In genomic region chr4:119570401-119570800, GRCh38 we compare ENCODE assay signal across 15 cellular contexts. TPM values are rescaled to one million over a fixed set of nuclear protein-coding genes. Genes with fewer than 3 reads are reported as not detected.
DNase-seq lines count a peak whose midpoint lies in the region; ATAC-seq and TF ChIP-seq lines count a peak whose summit lies in the region.
"Had no signal": no experiment of that assay in that cellular context is flagged by ENCODE, and none has a peak within 500 bp of the region (broad histone marks: within the 10 kb centered on the region; RNA-seq: fewer than 3 reads in every experiment).

No MANE protein-coding gene starts in this region.

- H3K9me3 Mint-ChIP-seq in activated CD4-positive, alpha-beta T cell treated with anti-CD3 and anti-CD28 coated beads, Interleukin-2, amount 10 ng/mL, durations not matched to agents 24 days and 14 days, result peaks cover 5% of the 10 kb centered on the region

- intact Hi-C loops in activated CD4-positive, alpha-beta T cell treated with anti-CD3 and anti-CD28 coated beads, Interleukin-2, amount 10 ng/mL, durations not matched to agents 24 days and 14 days (cut with micrococcal nuclease), result no loop called here

- H3K4me3 ChIP-seq in astrocyte of the spinal cord (ENCODE audit: low read depth, low read length) (no peak overlapping the region), skeletal muscle satellite cell (ENCODE audit: low read length) (no peak overlapping the region)
- H3K4me3 ChIP-seq: SK-N-MC had no signal

- no peak overlapping the region for H3K4me3 Mint-ChIP-seq in activated CD4-positive, alpha-beta T cell treated with anti-CD3 and anti-CD28 coated beads, Interleukin-2, amount 10 ng/mL, durations not matched to agents 24 days and 14 days
- H3K4me3 Mint-ChIP-seq: activated CD4-positive, alpha-beta memory T cell treated with anti-CD3 and anti-CD28 coated beads for 36 hours; B cell; stimulated activated naive CD8-positive, alpha-beta T cell treated with anti-CD3 and anti-CD28 coated beads, Interleukin-15, Interleukin-2, amounts not matched to agents 100 ng/mL and 50 ng/mL, for 24 hours had no signal

- peak overlapping the region; percentile 17 for H3K4me2 ChIP-seq in skeletal muscle satellite cell (ENCODE audit: low read length)

- no peaks in the 10 kb centered on the region for H3K27me3 ChIP-seq in skeletal muscle satellite cell (ENCODE audit: control insufficient read depth, insufficient read depth, low read length)

- DNase-seq in GM03348 (ENCODE audit: low spot score) (peak; percentile 8), astrocyte of the spinal cord (ENCODE audit: low read depth, low spot score) (peak; percentile 30), hepatic stellate cell (ENCODE audit: low spot score) (peak; percentile 24), DMS79 treated with DMSO at 0.1 percent for 48 hours (lab: John Stamatoyannopoulos, UW) (no peak), NCI-H446 (lab: John Stamatoyannopoulos, UW) (no peak)
- no peak for DNase-seq in activated CD4-positive, alpha-beta T cell treated with anti-CD3 and anti-CD28 coated beads, Interleukin-2, amount 10 ng/mL, durations not matched to agents 24 days and 14 days
- DNase-seq: activated CD4-positive, alpha-beta memory T cell treated with anti-CD3 and anti-CD28 coated beads for 36 hours; NCI-H1694 treated with DMSO at 0.1 percent for 48 hours; NCI-H524; posterior cingulate gyrus had no signal

- no peak overlapping the region for H3K27ac Mint-ChIP-seq in activated CD4-positive, alpha-beta T cell treated with anti-CD3 and anti-CD28 coated beads, Interleukin-2, amount 10 ng/mL, durations not matched to agents 24 days and 14 days
- H3K27ac Mint-ChIP-seq: activated CD4-positive, alpha-beta memory T cell treated with anti-CD3 and anti-CD28 coated beads for 36 hours; B cell; stimulated activated naive CD8-positive, alpha-beta T cell treated with anti-CD3 and anti-CD28 coated beads, Interleukin-15, Interleukin-2, amounts not matched to agents 100 ng/mL and 50 ng/mL, for 24 hours had no signal

- H3K9ac ChIP-seq in skeletal muscle satellite cell (ENCODE audit: low read depth, low read length), result no peak overlapping the region

- no peaks in the 10 kb centered on the region for H3K27me3 Mint-ChIP-seq in activated CD4-positive, alpha-beta T cell treated with anti-CD3 and anti-CD28 coated beads, Interleukin-2, amount 10 ng/mL, durations not matched to agents 24 days and 14 days
- H3K27me3 Mint-ChIP-seq: activated CD4-positive, alpha-beta memory T cell treated with anti-CD3 and anti-CD28 coated beads for 36 hours had no signal

- H3K36me3 ChIP-seq in skeletal muscle satellite cell (ENCODE audit: insufficient read depth, low read length), result no peaks in the 10 kb centered on the region

- in situ Hi-C loops in astrocyte of the spinal cord (cut with HindIII; ENCODE audit: low sequenced_read_pairs), result no loop called here

- no peak for ATAC-seq in activated CD4-positive, CD25-positive, alpha-beta regulatory T cell treated with anti-CD3 and anti-CD28 coated beads, Interleukin-2, amount 50 U/mL, for 24 hours

- no peaks in the 10 kb centered on the region for H3K4me1 Mint-ChIP-seq in activated CD4-positive, alpha-beta T cell treated with anti-CD3 and anti-CD28 coated beads, Interleukin-2, amount 10 ng/mL, durations not matched to agents 24 days and 14 days
- H3K4me1 Mint-ChIP-seq: B cell had no signal

- H3K4me1 ChIP-seq in skeletal muscle satellite cell (ENCODE audit: control insufficient read depth, insufficient read depth, low read length), result peaks cover 5% of the 10 kb centered on the region

- no peak for TF ChIP-seq CTCF in astrocyte of the spinal cord (IDR thresholded peaks at IDR 0.05; ENCODE audit: low read depth, low read length)

- H3K9me3 ChIP-seq in skeletal muscle satellite cell (replicated peaks; ENCODE audit: low read length), result no peaks in the 10 kb centered on the region

- no peaks in the 10 kb centered on the region for H3K36me3 Mint-ChIP-seq in activated CD4-positive, alpha-beta T cell treated with anti-CD3 and anti-CD28 coated beads, Interleukin-2, amount 10 ng/mL, durations not matched to agents 24 days and 14 days (ENCODE audit: low read depth)
- H3K36me3 Mint-ChIP-seq: activated CD4-positive, alpha-beta memory T cell treated with anti-CD3 and anti-CD28 coated beads for 36 hours had no signal

RNA-seq across cellular contexts. Expression of gene PDE5A, which starts 58.2 kb away (rescaled TPM):
- total RNA-seq in skeletal muscle satellite cell (2012; rRNA removed), result 2.4 and 4.3 TPM in 2 replicates
- total RNA-seq in activated CD4-positive, alpha-beta T cell treated with anti-CD3 and anti-CD28 coated beads, Interleukin-2, amount 10 ng/mL, durations not matched to agents 24 days and 14 days, result 0.09 TPM in 1 of 2 replicates, not detected in the other

Comparison
In these comparisons a context has a peak if more than half of its experiments do, and no peak if none do; other contexts are left out.
1. DNase-seq: peak in GM03348 (single experiment), astrocyte of the spinal cord (single experiment) and hepatic stellate cell (single experiment); none in DMS79 treated with DMSO at 0.1 percent for 48 hours (single experiment), NCI-H446 (0 of 2) and activated CD4-positive, alpha-beta T cell treated with anti-CD3 and anti-CD28 coated beads, Interleukin-2, amount 10 ng/mL, durations not matched to agents 24 days and 14 days (single experiment).